Comparison of ENCODE assay signal across 10 cellular contexts in genomic region chr13:50589651-50590054, GRCh38.
A peak's percentile ranks its signal among the peaks of the same experiment; 100 is the strongest.
DNase-seq lines count a peak whose midpoint lies in the region; ATAC-seq, FAIRE-seq and TF ChIP-seq lines count a peak whose summit lies in the region.
"Had no signal": no experiment of that assay in that cellular context is flagged by ENCODE, and none has a peak within 500 bp of the region (broad histone marks: within the 10 kb centered on the region; RNA-seq: fewer than 3 reads in every experiment).

No MANE protein-coding gene starts in this region.

- no peak for TF ChIP-seq POLR2A in erythroblast (IDR thresholded peaks at IDR 0.05; ENCODE audit: low read length)

- no peak overlapping the region for H3K27ac ChIP-seq in pancreas
- H3K27ac ChIP-seq: body of pancreas had no signal

- H3K4me3 ChIP-seq in pancreas = no peak overlapping the region
- H3K4me3 ChIP-seq: body of pancreas had no signal

- CTCF ChIA-PET in GM10248 (lab: Yijun Ruan, JAX) = interaction anchor here (1.1 to 1.4 kb wide), 2 partner anchors 25 to 31 kb away, joined by 3 to 4 read pairs; no protein-coding TSS in a partner anchor

- intact Hi-C loops in pancreas (cut with DNase I) = no loop called here

- 36 to 38% methylated on average over 2 of the region's 2 CpGs for WGBS in pancreas, 2 donors

- no peaks in the 10 kb centered on the region for H3K27me3 ChIP-seq in pancreas
- H3K27me3 ChIP-seq: body of pancreas had no signal

- H3K9me3 ChIP-seq in pancreas = no peaks in the 10 kb centered on the region
- H3K9me3 ChIP-seq: body of pancreas had no signal

- POLR2A ChIA-PET in GM10248 (lab: Yijun Ruan, JAX) = no interaction called here

- no peaks in the 10 kb centered on the region for H3K36me3 ChIP-seq in pancreas

- FAIRE-seq in pancreas (lab: Jason Lieb, UNC) = no peak

- peak; percentile 31 for DNase-seq in GM03348 (ENCODE audit: low spot score)
- DNase-seq in OCI-M1 (lab: John Stamatoyannopoulos, UW) = peak; percentile 57
- peak; percentile 14 to 27 for DNase-seq in erythroblast (lab: John Stamatoyannopoulos, UW)
- no peak for DNase-seq in pancreas
- DNase-seq in epidermal melanocyte (ENCODE audit: insufficient read length, low spot score) = no peak
- no peak for DNase-seq in mucosa of gallbladder (ENCODE audit: low spot score)
- DNase-seq in GM10248 (ENCODE audit: extremely low spot score) = no peak
- no peak for DNase-seq in NCI-H2029 (lab: John Stamatoyannopoulos, UW)
- DNase-seq: activated CD4-positive, alpha-beta memory T cell treated with anti-CD3 and anti-CD28 coated beads, Interleukin-2, amount 10 ng/mL, durations not matched to agents 7 days and 5 days; body of pancreas had no signal

- ATAC-seq in pancreas = peak in 3 of 4 donors; percentile 29 to 72 (median 64)
- ATAC-seq: body of pancreas had no signal

- H3K4me1 ChIP-seq in pancreas = no peaks in the 10 kb centered on the region
- H3K4me1 ChIP-seq: body of pancreas had no signal

- TF ChIP-seq CTCF in pancreas (IDR thresholded peaks at IDR 0.05) = no peak
- no peak for TF ChIP-seq CTCF in GM10248 (IDR thresholded peaks at IDR 0.05; ENCODE audit: control extremely low read depth, extremely low read depth, low read depth, missing control alignments)

Comparison
In these comparisons a context has a peak if more than half of its experiments do, and no peak if none do; other contexts are left out.
1. DNase-seq: peak in GM03348 (single experiment), OCI-M1 (single experiment) and erythroblast (2 of 2); none in pancreas (0 of 6), epidermal melanocyte (single experiment), mucosa of gallbladder (single experiment), GM10248 (single experiment) and NCI-H2029 (single experiment).